1 cellular context compared by ENCODE assay signal in genomic region chr12:83389237-83389996, GRCh38.
TF ChIP-seq lines count a peak whose summit lies in the region.

No MANE protein-coding gene starts in this region.

TF ChIP-seq in GM23338, 12 proteins besides CTCF, POLR2A, EP300 and RAD21 (continued from another document):
- TF ChIP-seq EZH2phosphoT487 (IDR thresholded peaks at IDR 0.05; ENCODE audit: unreplicated experiment) (no peak), STAT1 (IDR thresholded peaks at IDR 0.05; ENCODE audit: unreplicated experiment) (no peak)
- TF ChIP-seq, protein P1, sequence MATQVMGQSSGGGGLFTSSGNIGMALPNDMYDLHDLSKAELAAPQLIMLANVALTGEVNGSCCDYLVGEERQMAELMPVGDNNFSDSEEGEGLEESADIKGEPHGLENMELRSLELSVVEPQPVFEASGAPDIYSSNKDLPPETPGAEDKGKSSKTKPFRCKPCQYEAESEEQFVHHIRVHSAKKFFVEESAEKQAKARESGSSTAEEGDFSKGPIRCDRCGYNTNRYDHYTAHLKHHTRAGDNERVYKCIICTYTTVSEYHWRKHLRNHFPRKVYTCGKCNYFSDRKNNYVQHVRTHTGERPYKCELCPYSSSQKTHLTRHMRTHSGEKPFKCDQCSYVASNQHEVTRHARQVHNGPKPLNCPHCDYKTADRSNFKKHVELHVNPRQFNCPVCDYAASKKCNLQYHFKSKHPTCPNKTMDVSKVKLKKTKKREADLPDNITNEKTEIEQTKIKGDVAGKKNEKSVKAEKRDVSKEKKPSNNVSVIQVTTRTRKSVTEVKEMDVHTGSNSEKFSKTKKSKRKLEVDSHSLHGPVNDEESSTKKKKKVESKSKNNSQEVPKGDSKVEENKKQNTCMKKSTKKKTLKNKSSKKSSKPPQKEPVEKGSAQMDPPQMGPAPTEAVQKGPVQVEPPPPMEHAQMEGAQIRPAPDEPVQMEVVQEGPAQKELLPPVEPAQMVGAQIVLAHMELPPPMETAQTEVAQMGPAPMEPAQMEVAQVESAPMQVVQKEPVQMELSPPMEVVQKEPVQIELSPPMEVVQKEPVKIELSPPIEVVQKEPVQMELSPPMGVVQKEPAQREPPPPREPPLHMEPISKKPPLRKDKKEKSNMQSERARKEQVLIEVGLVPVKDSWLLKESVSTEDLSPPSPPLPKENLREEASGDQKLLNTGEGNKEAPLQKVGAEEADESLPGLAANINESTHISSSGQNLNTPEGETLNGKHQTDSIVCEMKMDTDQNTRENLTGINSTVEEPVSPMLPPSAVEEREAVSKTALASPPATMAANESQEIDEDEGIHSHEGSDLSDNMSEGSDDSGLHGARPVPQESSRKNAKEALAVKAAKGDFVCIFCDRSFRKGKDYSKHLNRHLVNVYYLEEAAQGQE (IDR thresholded peaks at IDR 0.05; ENCODE audit: unreplicated experiment): no peak
TF ChIP-seq in GM23338: peak in this region for 0.
